ENCODE assay signal across 8 cellular contexts in the genomic region with DNA sequence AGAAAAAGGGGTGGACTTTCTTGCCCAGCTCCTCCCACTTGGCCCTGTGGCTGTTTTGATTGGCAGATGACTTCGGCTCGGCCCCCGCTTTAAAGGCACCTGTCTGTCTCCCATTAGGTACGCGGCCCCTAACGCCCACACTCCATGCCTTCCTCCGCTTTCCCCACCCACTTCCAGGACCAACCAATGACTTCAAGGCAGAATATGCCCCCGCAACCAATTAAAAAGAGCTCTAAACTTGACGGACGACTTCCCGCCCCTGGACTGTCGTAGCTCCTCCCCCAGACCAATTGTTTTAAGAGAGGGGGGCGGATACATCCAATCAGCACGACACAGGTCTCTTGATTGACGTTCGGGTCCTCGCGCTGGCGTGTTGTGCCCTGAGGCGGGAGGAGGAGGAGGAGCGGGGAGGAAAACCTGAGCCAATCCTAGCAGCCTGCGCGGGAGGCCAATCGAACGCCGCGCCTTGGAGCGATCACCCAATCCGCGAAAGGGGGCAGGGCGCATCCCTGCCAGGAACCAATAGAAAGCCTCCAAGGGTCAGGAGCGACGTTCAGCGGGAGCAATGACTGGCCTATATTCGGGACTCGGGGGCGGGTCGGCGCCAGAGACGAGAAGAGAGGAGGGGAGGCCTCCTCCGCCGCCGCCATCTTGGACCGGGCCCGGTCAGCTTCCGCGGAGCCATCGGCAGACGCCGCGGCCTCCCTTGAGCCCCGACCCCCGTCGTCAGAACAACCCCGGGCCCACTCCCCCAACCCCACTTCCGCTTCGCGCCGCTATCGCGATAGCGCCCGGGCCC. TPM values are rescaled to one million over a fixed set of nuclear protein-coding genes. Genes with fewer than 3 reads are reported as not detected.
DNase-seq lines count a peak whose midpoint lies in the region; ATAC-seq and TF ChIP-seq lines count a peak whose summit lies in the region.

A gene (plus strand): TSS at position 649 of the 799 bp plus-strand sequence. CDS start 5,217 bp downstream, outside the sequence.

- DNase-seq in DMS53 treated with DMSO at 0.1 percent for 48 hours (lab: John Stamatoyannopoulos, UW; ENCODE audit: unreplicated experiment) (peak; percentile 99), Peyer's patch (peak; percentile 98 to 100 (median 99))
- DNase-seq in activated T-cell treated with anti-CD3 and anti-CD28 coated beads, Interleukin-2, amount 50 U/mL, for 48 hours, result peak; percentile 98 to 99
- DNase-seq in stimulated activated CD8-positive, alpha-beta memory T cell treated with anti-CD3 and anti-CD28 coated beads, Interleukin-7, amount 100 ng/mL, for 1 hour (ENCODE audit: low read depth in 2 of 2), result peak; percentile 95 to 96

- H3K27ac ChIP-seq in KMS-11, result peak within 1 kb of the TSS; percentile 84
- H3K27ac ChIP-seq in Peyer's patch, result peak within 1 kb of the TSS; percentile 91 to 98 (median 95)
- peak within 1 kb of the TSS; percentile 92 to 93 for H3K27ac ChIP-seq in esophagus (ENCODE audit: low read depth in 2 of 2, low read length in 1 of 2)

- WGBS in esophagus, 2 donors, result 1% methylated on average over 55 to 63 of the region's 63 CpGs

- H3K79me2 ChIP-seq in KMS-11 (ENCODE audit: insufficient read depth, low read depth), result peaks cover 46% of the 10 kb centered on the region

- peak; percentile 68 to 85 for TF ChIP-seq POLR2A in Peyer's patch (IDR thresholded peaks at IDR 0.05)

- ATAC-seq in GM21737 (IDR thresholded peaks at IDR 0.05; ENCODE audit: unreplicated experiment), result peak; percentile 72

- TF ChIP-seq CTCF in KMS-11 (conservative IDR thresholded peaks at IDR 0.05; ENCODE audit: low read depth, low read length) (no peak), Peyer's patch (IDR thresholded peaks at IDR 0.05) (no peak)

- H3K27me3 ChIP-seq in KMS-11 (ENCODE audit: insufficient read depth, low read depth) (no peaks in the 10 kb centered on the region), Peyer's patch (no peaks in the 10 kb centered on the region), esophagus (ENCODE audit: control insufficient read depth in 1 of 2, insufficient read depth in 2 of 2, low read length in 2 of 2) (no peaks in the 10 kb centered on the region), mucosa of stomach (ENCODE audit: control insufficient read depth, insufficient read depth, low read length) (peaks cover 5% of the 10 kb centered on the region)

- H3K4me2 ChIP-seq in KMS-11, result peak within 1 kb of the TSS; percentile 95

- H3K4me3 ChIP-seq in KMS-11 (IDR thresholded peaks at IDR 0.05; ENCODE audit: insufficient read depth, low read depth, low read length), result peak within 1 kb of the TSS; percentile 31
- H3K4me3 ChIP-seq in Peyer's patch, result peak within 1 kb of the TSS; percentile 82 to 100 (median 96)
- peak within 1 kb of the TSS; percentile 89 to 92 for H3K4me3 ChIP-seq in esophagus (ENCODE audit: low read depth in 1 of 2, low read length in 2 of 2)
- peak within 1 kb of the TSS; percentile 65 for H3K4me3 ChIP-seq in mucosa of stomach (ENCODE audit: low read length)

- H3K9me3 ChIP-seq in Peyer's patch (no peaks in the 10 kb centered on the region), esophagus (ENCODE audit: control insufficient read depth in 2 of 2, insufficient read depth in 1 of 2, low read depth in 1 of 2, low read length in 1 of 2) (no peaks in the 10 kb centered on the region), mucosa of stomach (ENCODE audit: control insufficient read depth, low read length) (no peaks in the 10 kb centered on the region)

- H2AFZ ChIP-seq in KMS-11 (ENCODE audit: low read depth), result peak within 1 kb of the TSS; percentile 72

- H3K4me1 ChIP-seq in KMS-11 (ENCODE audit: low read depth, poor library complexity, severe bottlenecking), result peaks cover 16% of the 10 kb centered on the region
- peaks cover 0 to 43% (median 15%) of the 10 kb centered on the region in 4 donors for H3K4me1 ChIP-seq in Peyer's patch
- peaks cover 4 to 24% of the 10 kb centered on the region in 2 donors for H3K4me1 ChIP-seq in esophagus (ENCODE audit: control insufficient read depth in 2 of 2, insufficient read depth in 2 of 2, low read length in 1 of 2)
- H3K4me1 ChIP-seq in mucosa of stomach (ENCODE audit: control insufficient read depth, insufficient read depth, low read length), result peaks cover 24% of the 10 kb centered on the region

- H3K36me3 ChIP-seq in KMS-11 (ENCODE audit: insufficient read depth) (no peaks in the 10 kb centered on the region), Peyer's patch (peaks cover 0 to 20% (median 0%) of the 10 kb centered on the region in 3 donors), esophagus (ENCODE audit: control insufficient read depth in 2 of 2, insufficient read depth in 2 of 2, low read length in 1 of 2) (peaks cover 2 to 11% of the 10 kb centered on the region in 2 donors), mucosa of stomach (ENCODE audit: control insufficient read depth, insufficient read depth, low read length) (no peaks in the 10 kb centered on the region)

- H4K20me1 ChIP-seq in KMS-11 (ENCODE audit: insufficient read depth), result no peaks in the 10 kb centered on the region

- H3K9ac ChIP-seq in KMS-11 (peak within 1 kb of the TSS; percentile 99), mucosa of stomach (ENCODE audit: low read length) (peak within 1 kb of the TSS; percentile 94)

RNA-seq across cellular contexts. Expression of the gene that starts here (rescaled TPM):
- total RNA-seq in Peyer's patch, result 10 to 100 TPM; 26.1 to 99.9 (median 38.9) TPM
- 10 to 100 TPM; 21.3 to 23.0 TPM for polyA plus RNA-seq in esophagus

Comparison
In these comparisons a context has a peak if more than half of its experiments do, and no peak if none do; other contexts are left out.
1. Peak in every context shown above with its lines: DNase-seq, ATAC-seq, H3K4me3 ChIP-seq and H3K27ac ChIP-seq.
2. H3K4me3 ChIP-seq: peak in every context shown above with its lines; median percentile 96 in Peyer's patch; 90 in esophagus; 65 in mucosa of stomach; 31 in KMS-11.